9 cellular contexts compared by ENCODE assay signal in genomic region chr12:6364037-6364360, GRCh38. TPM values are rescaled to one million over a fixed set of nuclear protein-coding genes. Genes with fewer than 3 reads are reported as not detected.
DNase-seq lines count a peak whose midpoint lies in the region; ATAC-seq and TF ChIP-seq lines count a peak whose summit lies in the region.
"Had no signal": no experiment of that assay in that cellular context is flagged by ENCODE, and none has a peak within 500 bp of the region (broad histone marks: within the 10 kb centered on the region; RNA-seq: fewer than 3 reads in every experiment).

No MANE protein-coding gene starts in this region.

- TF ChIP-seq POLR2A in upper lobe of left lung (IDR thresholded peaks at IDR 0.05), result no peak

- 12 to 16% methylated on average over 15 of the region's 15 CpGs for WGBS in lung, 2 donors
- 33 to 58% methylated on average over 12 to 15 of the region's 15 CpGs for WGBS in upper lobe of left lung, 2 donors

- ATAC-seq in lung (ENCODE audit: insufficient read depth, low FRiP score) (no peak), upper lobe of left lung (ENCODE audit: low FRiP score in 2 of 2) (peak; percentile 1 to 44), GM18519 (IDR thresholded peaks at IDR 0.05; ENCODE audit: low FRiP score, unreplicated experiment) (no peak), HG02759 (IDR thresholded peaks at IDR 0.05; ENCODE audit: unreplicated experiment) (no peak)

- H3K4me3 ChIP-seq in lung (peak overlapping the region; percentile 52), upper lobe of left lung (peak overlapping the region in 3 of 4 donors; percentile 49 to 64 (median 53))

- TF ChIP-seq CTCF in lung (IDR thresholded peaks at IDR 0.05; ENCODE audit: control extremely low read depth, extremely low read depth), result no peak
- TF ChIP-seq CTCF in upper lobe of left lung (IDR thresholded peaks at IDR 0.05), result no peak

- H3K4me1 ChIP-seq in lung (ENCODE audit: control insufficient read depth in 2 of 2, insufficient read depth in 2 of 2, low read length in 2 of 2) (peaks cover 0 to 20% of the 10 kb centered on the region in 2 donors), upper lobe of left lung (peaks cover 47 to 68% (median 65%) of the 10 kb centered on the region in 4 donors)

- H3K27me3 ChIP-seq in lung (ENCODE audit: control insufficient read depth, insufficient read depth) (no peaks in the 10 kb centered on the region), upper lobe of left lung (no peaks in the 10 kb centered on the region)

- TF ChIP-seq EP300 in upper lobe of left lung (IDR thresholded peaks at IDR 0.05), result no peak

- peak; percentile 28 for DNase-seq in activated T-cell treated with anti-CD3 and anti-CD28 coated beads for 1 hour (ENCODE audit: low read depth)
- DNase-seq in activated T-cell treated with anti-CD3 and anti-CD28 coated beads for 4 hours, result no peak
- DNase-seq in caudate nucleus (lab: John Stamatoyannopoulos, UW), result no peak
- no peak for DNase-seq in lung (ENCODE audit: low spot score)
- peak in 1 of 2 donors; percentile 82 for DNase-seq in upper lobe of left lung
- DNase-seq in NCI-H774 (lab: John Stamatoyannopoulos, UW), result no peak

- H3K9me3 ChIP-seq in lung (ENCODE audit: control insufficient read depth in 2 of 2, insufficient read depth in 1 of 2, low read length in 1 of 2), result no peaks in the 10 kb centered on the region
- H3K9me3 ChIP-seq in upper lobe of left lung, result no peaks in the 10 kb centered on the region

- H3K27ac ChIP-seq in caudate nucleus (ENCODE audit: low read depth, low read length), result peak overlapping the region; percentile 76
- H3K27ac ChIP-seq in lung (ENCODE audit: low read depth in 1 of 2, low read length in 1 of 2), result peak overlapping the region; percentile 77 to 96
- peak overlapping the region; percentile 89 to 96 (median 95) for H3K27ac ChIP-seq in upper lobe of left lung

- peaks cover 0 to 2% of the 10 kb centered on the region in 2 donors for H3K36me3 ChIP-seq in lung (ENCODE audit: control insufficient read depth in 2 of 2, insufficient read depth in 2 of 2, low read length in 2 of 2)
- H3K36me3 ChIP-seq in upper lobe of left lung, result no peaks in the 10 kb centered on the region

RNA-seq across cellular contexts. Expression of gene SCNN1A, which starts 11.4 kb away (rescaled TPM):
- total RNA-seq in lung (100 to 1,000 TPM; 122 to 312 TPM), upper lobe of left lung (100 to 1,000 TPM; 153 to 594 (median 346) TPM)
- polyA plus RNA-seq in lung, result 100 to 1,000 TPM in 1 of 2 donors, 10 to 100 TPM in 1; 86.6 to 129 TPM
- total RNA-seq: SK-MEL-5 had no signal

RNA-seq across cellular contexts. Expression of gene LTBR, which starts 20.0 kb away (rescaled TPM):
- total RNA-seq in lung (100 to 1,000 TPM in 1 of 2 donors, 10 to 100 TPM in 1; 52.6 to 134 TPM), upper lobe of left lung (100 to 1,000 TPM in 5 of 6 donors, 10 to 100 TPM in 1; 84.9 to 207 (median 150) TPM)
- polyA plus RNA-seq in lung, result 100 to 1,000 TPM; 111 to 134 TPM

RNA-seq across cellular contexts. Expression of gene TNFRSF1A, which starts 22.1 kb away (rescaled TPM):
- total RNA-seq in lung, result 100 to 1,000 TPM; 175 to 184 TPM
- polyA plus RNA-seq in lung, result 100 to 1,000 TPM in 1 of 2 donors, 10 to 100 TPM in 1; 81.6 to 182 TPM
- 100 to 1,000 TPM; 140 to 425 (median 202) TPM for total RNA-seq in upper lobe of left lung

RNA-seq across cellular contexts. Expression of gene PLEKHG6, which starts 53.5 kb away (rescaled TPM):
- total RNA-seq in lung (1 to 10 TPM; 1.6 to 2.9 TPM), upper lobe of left lung (1 to 10 TPM in 5 of 6 donors, not detected in 1; 1.1 to 4.8 (median 2.1) TPM)
- polyA plus RNA-seq in lung, result 1 to 10 TPM in 1 of 2 donors, under 1 TPM in 1; 0.74 to 2.9 TPM
- total RNA-seq: SK-MEL-5 had no signal

Comparison
In these comparisons a context has a peak if more than half of its experiments do, and no peak if none do; other contexts are left out.
1. ATAC-seq: peak in upper lobe of left lung (2 of 2); none in lung (single experiment), GM18519 (single experiment) and HG02759 (single experiment).
2. Peak in every context shown above with its lines, with median percentiles within 50 percentile points of each other: H3K27ac ChIP-seq.